In genomic region chr2:1986166-1986565, GRCh38 we compare ENCODE assay signal across 26 cellular contexts.
"Had no signal": no experiment of that assay in that cellular context is flagged by ENCODE, and none has a peak within 500 bp of the region (broad histone marks: within the 10 kb centered on the region; RNA-seq: fewer than 3 reads in every experiment).

No MANE protein-coding gene starts in this region.

- DNase-seq: hypothalamus; kidney; left colon; left lung; lower lobe of right lung; mammary epithelial cell; mesenchymal stem cell; naive thymus-derived CD8-positive, alpha-beta T cell; occipital lobe; ovary; stimulated activated CD4-positive, alpha-beta T cell treated with anti-CD3 and anti-CD28 coated beads, Interleukin-1b, Interleukin-23, amount 100 ng/mL, for 48 hours; stimulated activated CD4-positive, alpha-beta T cell treated with anti-CD3 and anti-CD28 coated beads, Interleukin-2, amount 100 ng/mL, for 48 hours; stimulated activated CD4-positive, alpha-beta T cell treated with anti-CD3 and anti-CD28 coated beads, Interleukin-4, amount 100 ng/mL, for 4 hours; stimulated activated CD8-positive, alpha-beta memory T cell treated with anti-CD3 and anti-CD28 coated beads, Interleukin-4, amount 100 ng/mL, for 48 hours; stimulated activated naive CD4-positive, alpha-beta T cell treated with Interleukin-2 at 50 U/mL for 16 hours; stimulated activated naive CD8-positive, alpha-beta T cell treated with anti-CD3 and anti-CD28 coated beads, Interleukin-15, amount 100 ng/mL, for 72 hours; substantia nigra; thyroid gland; transverse colon; upper lobe of left lung had no signal

- ATAC-seq: left colon; left lung; lower lobe of right lung; naive thymus-derived CD8-positive, alpha-beta T cell; right lobe of liver; stimulated activated memory B cell treated with anti-CD40 and anti-IgM and Interleukin-4, amounts not matched to agents 10 μg/mL and 1 μg/mL and 100 μg/mL, for 72 hours; stimulated activated naive CD8-positive, alpha-beta T cell treated with anti-CD3 and anti-CD28 coated beads, Interleukin-15, amount 100 ng/mL, for 72 hours had no signal

- H3K27ac ChIP-seq: left lung, lower lobe of right lung, neutrophil, ovary, right atrium auricular region, right lobe of liver, thyroid gland, transverse colon, upper lobe of left lung, vagina had no signal

- H3K4me1 ChIP-seq: left lung, lower lobe of right lung, right lobe of liver, thyroid gland, transverse colon, upper lobe of left lung, vagina had no signal

- H3K9me3 ChIP-seq: left lung, lower lobe of right lung, neutrophil, ovary, right atrium auricular region, right lobe of liver, thyroid gland, transverse colon, upper lobe of left lung, vagina had no signal

- H3K4me3 ChIP-seq: left lung, lower lobe of right lung, ovary, right atrium auricular region, right lobe of liver, smooth muscle cell, thyroid gland, transverse colon, upper lobe of left lung, vagina had no signal

- FAIRE-seq: kidney had no signal

- H3K36me3 ChIP-seq: left lung, lower lobe of right lung, neutrophil, ovary, right atrium auricular region, right lobe of liver, thyroid gland, transverse colon, upper lobe of left lung, vagina had no signal

- H3K27me3 ChIP-seq: ovary, right atrium auricular region, right lobe of liver, thyroid gland, transverse colon, upper lobe of left lung, vagina had no signal

- H3K4me2 ChIP-seq: smooth muscle cell had no signal
